ENCODE assay signal across 1 cellular context in the genomic region with DNA sequence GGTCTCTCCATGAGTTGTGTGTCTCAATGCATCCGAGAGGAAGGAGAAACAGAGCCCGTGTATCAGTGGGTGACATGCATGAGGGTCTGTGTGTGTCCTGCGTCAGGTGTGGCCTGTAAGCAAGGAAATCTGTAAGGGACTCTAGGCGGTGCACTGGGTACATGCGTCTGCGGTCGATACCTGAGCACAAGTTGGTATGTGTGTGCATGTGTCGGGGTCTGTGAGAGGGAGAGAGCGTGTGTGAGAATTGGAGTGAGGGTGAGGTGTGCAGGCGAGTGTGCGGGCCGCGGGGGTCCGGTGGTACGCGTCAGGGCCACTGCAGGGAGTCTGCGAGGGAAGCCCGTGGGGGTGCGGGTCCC.
A peak's percentile ranks its signal among the peaks of the same experiment; 100 is the strongest.
TF ChIP-seq lines count a peak whose summit lies in the region.

No MANE protein-coding gene starts in this region.

TF ChIP-seq in K562, 482 proteins besides CTCF, POLR2A, EP300 and RAD21 (continued from another document):
- TF ChIP-seq, protein P1, sequence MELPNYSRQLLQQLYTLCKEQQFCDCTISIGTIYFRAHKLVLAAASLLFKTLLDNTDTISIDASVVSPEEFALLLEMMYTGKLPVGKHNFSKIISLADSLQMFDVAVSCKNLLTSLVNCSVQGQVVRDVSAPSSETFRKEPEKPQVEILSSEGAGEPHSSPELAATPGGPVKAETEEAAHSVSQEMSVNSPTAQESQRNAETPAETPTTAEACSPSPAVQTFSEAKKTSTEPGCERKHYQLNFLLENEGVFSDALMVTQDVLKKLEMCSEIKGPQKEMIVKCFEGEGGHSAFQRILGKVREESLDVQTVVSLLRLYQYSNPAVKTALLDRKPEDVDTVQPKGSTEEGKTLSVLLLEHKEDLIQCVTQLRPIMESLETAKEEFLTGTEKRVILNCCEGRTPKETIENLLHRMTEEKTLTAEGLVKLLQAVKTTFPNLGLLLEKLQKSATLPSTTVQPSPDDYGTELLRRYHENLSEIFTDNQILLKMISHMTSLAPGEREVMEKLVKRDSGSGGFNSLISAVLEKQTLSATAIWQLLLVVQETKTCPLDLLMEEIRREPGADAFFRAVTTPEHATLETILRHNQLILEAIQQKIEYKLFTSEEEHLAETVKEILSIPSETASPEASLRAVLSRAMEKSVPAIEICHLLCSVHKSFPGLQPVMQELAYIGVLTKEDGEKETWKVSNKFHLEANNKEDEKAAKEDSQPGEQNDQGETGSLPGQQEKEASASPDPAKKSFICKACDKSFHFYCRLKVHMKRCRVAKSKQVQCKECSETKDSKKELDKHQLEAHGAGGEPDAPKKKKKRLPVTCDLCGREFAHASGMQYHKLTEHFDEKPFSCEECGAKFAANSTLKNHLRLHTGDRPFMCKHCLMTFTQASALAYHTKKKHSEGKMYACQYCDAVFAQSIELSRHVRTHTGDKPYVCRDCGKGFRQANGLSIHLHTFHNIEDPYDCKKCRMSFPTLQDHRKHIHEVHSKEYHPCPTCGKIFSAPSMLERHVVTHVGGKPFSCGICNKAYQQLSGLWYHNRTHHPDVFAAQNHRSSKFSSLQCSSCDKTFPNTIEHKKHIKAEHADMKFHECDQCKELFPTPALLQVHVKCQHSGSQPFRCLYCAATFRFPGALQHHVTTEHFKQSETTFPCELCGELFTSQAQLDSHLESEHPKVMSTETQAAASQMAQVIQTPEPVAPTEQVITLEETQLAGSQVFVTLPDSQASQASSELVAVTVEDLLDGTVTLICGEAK (IDR thresholded peaks at IDR 0.05) = peak; percentile 61; the same call in 1 of the 2 replicates
- TF ChIP-seq, protein P1 (CRISPR knock-in tag; IDR thresholded peaks at IDR 0.05) = no peak
- TF ChIP-seq GATA2 (CRISPR knock-in tag; IDR thresholded peaks at IDR 0.05) = no peak
- TF ChIP-seq, protein P2, sequence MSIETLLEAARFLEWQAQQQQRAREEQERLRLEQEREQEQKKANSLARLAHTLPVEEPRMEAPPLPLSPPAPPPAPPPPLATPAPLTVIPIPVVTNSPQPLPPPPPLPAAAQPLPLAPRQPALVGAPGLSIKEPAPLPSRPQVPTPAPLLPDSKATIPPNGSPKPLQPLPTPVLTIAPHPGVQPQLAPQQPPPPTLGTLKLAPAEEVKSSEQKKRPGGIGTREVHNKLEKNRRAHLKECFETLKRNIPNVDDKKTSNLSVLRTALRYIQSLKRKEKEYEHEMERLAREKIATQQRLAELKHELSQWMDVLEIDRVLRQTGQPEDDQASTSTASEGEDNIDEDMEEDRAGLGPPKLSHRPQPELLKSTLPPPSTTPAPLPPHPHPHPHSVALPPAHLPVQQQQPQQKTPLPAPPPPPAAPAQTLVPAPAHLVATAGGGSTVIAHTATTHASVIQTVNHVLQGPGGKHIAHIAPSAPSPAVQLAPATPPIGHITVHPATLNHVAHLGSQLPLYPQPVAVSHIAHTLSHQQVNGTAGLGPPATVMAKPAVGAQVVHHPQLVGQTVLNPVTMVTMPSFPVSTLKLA (conservative IDR thresholded peaks at IDR 0.05) = no peak
- TF ChIP-seq SUPT5H (IDR thresholded peaks at IDR 0.05) = no peak
- TF ChIP-seq RBBP5 (IDR thresholded peaks at IDR 0.05; ENCODE audit: borderline replicate concordance, insufficient read depth, low read length, poor library complexity, severe bottlenecking) = no peak
- TF ChIP-seq, protein P3, sequence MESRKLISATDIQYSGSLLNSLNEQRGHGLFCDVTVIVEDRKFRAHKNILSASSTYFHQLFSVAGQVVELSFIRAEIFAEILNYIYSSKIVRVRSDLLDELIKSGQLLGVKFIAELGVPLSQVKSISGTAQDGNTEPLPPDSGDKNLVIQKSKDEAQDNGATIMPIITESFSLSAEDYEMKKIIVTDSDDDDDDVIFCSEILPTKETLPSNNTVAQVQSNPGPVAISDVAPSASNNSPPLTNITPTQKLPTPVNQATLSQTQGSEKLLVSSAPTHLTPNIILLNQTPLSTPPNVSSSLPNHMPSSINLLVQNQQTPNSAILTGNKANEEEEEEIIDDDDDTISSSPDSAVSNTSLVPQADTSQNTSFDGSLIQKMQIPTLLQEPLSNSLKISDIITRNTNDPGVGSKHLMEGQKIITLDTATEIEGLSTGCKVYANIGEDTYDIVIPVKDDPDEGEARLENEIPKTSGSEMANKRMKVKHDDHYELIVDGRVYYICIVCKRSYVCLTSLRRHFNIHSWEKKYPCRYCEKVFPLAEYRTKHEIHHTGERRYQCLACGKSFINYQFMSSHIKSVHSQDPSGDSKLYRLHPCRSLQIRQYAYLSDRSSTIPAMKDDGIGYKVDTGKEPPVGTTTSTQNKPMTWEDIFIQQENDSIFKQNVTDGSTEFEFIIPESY (CRISPR knock-in tag; IDR thresholded peaks at IDR 0.05) = no peak
- TF ChIP-seq ZNF445 (CRISPR knock-in tag; IDR thresholded peaks at IDR 0.05; ENCODE audit: low read depth) = no peak
- TF ChIP-seq, protein P4, sequence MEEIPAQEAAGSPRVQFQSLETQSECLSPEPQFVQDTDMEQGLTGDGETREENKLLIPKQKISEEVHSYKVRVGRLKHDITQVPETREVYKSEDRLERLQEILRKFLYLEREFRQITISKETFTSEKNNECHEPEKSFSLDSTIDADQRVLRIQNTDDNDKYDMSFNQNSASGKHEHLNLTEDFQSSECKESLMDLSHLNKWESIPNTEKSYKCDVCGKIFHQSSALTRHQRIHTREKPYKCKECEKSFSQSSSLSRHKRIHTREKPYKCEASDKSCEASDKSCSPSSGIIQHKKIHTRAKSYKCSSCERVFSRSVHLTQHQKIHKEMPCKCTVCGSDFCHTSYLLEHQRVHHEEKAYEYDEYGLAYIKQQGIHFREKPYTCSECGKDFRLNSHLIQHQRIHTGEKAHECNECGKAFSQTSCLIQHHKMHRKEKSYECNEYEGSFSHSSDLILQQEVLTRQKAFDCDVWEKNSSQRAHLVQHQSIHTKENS (CRISPR knock-in tag; IDR thresholded peaks at IDR 0.05) = no peak
- TF ChIP-seq DMBX1 (CRISPR knock-in tag; IDR thresholded peaks at IDR 0.05; ENCODE audit: borderline replicate concordance) = no peak
- no peak for TF ChIP-seq TCFL5 (CRISPR knock-in tag; conservative IDR thresholded peaks at IDR 0.05)
- TF ChIP-seq, protein P5, sequence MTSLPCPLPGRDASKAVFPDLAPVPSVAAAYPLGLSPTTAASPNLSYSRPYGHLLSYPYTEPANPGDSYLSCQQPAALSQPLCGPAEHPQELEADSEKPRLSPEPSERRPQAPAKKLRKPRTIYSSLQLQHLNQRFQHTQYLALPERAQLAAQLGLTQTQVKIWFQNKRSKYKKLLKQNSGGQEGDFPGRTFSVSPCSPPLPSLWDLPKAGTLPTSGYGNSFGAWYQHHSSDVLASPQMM (CRISPR knock-in tag; IDR thresholded peaks at IDR 0.05) = no peak
- TF ChIP-seq GABPA (tag; conservative IDR thresholded peaks at IDR 0.05; ENCODE audit: low read depth) = no peak
- no peak for TF ChIP-seq C11orf30 (IDR thresholded peaks at IDR 0.05; ENCODE audit: low read depth)
